20 cellular contexts compared by ENCODE assay signal in genomic region chr5:51995773-51996306, GRCh38.
A peak's percentile ranks its signal among the peaks of the same experiment; 100 is the strongest.
DNase-seq lines count a peak whose midpoint lies in the region; ATAC-seq and TF ChIP-seq lines count a peak whose summit lies in the region.
"Had no signal": no experiment of that assay in that cellular context is flagged by ENCODE, and none has a peak within 500 bp of the region (broad histone marks: within the 10 kb centered on the region; RNA-seq: fewer than 3 reads in every experiment).

No MANE protein-coding gene starts in this region.

- ATAC-seq in GM23338 (no peak), SK-N-SH treated with all-trans-retinoic acid at 6 μM for 48 hours (no peak; the same call in 2 of the 3 replicates)
- no peak for ATAC-seq in stimulated activated memory B cell treated with anti-CD40 and anti-IgM and Interleukin-4, amounts not matched to agents 10 μg/mL and 1 μg/mL and 100 μg/mL, for 72 hours
- no peak for ATAC-seq in activated T-cell treated with anti-CD3 and anti-CD28 coated beads, Interleukin-2, amount 50 U/mL, for 4 hours
- ATAC-seq: A549; CD8-positive, alpha-beta T cell had no signal

- peaks cover 3% of the 10 kb centered on the region for H3K4me1 Mint-ChIP-seq in GM23338
- H3K4me1 Mint-ChIP-seq in stimulated activated memory B cell treated with anti-CD40 and anti-IgM and Interleukin-4, amounts not matched to agents 10 μg/mL and 1 μg/mL and 100 μg/mL, for 72 hours: no peaks in the 10 kb centered on the region
- no peaks in the 10 kb centered on the region for H3K4me1 Mint-ChIP-seq in activated T-cell treated with anti-CD3 and anti-CD28 coated beads, Interleukin-2, amount 50 U/mL, for 4 hours (ENCODE audit: low read depth)
- H3K4me1 Mint-ChIP-seq: CD4-positive, CD25-positive, alpha-beta regulatory T cell had no signal

- H3K9me2 ChIP-seq in GM23338 (ENCODE audit: insufficient read depth): no peaks in the 10 kb centered on the region
- no peaks in the 10 kb centered on the region for H3K9me2 ChIP-seq in PC-9 (ENCODE audit: insufficient read depth)

- no peak overlapping the region for H3K4me3 ChIP-seq in ACC112 (ENCODE audit: low read depth, low read length)
- no peak overlapping the region for H3K4me3 ChIP-seq in GM23338
- H3K4me3 ChIP-seq in PC-9: no peak overlapping the region
- no peak overlapping the region for H3K4me3 ChIP-seq in neuronal stem cell (ENCODE audit: low read length in 2 of 2)
- H3K4me3 ChIP-seq: A549, BLaER1, GM23248, HAP-1 had no signal

- peaks cover 3% of the 10 kb centered on the region; the same call in 1 of the 3 replicates for H3K9me3 Mint-ChIP-seq in GM23338
- H3K9me3 Mint-ChIP-seq in stimulated activated memory B cell treated with anti-CD40 and anti-IgM and Interleukin-4, amounts not matched to agents 10 μg/mL and 1 μg/mL and 100 μg/mL, for 72 hours: peaks cover 3% of the 10 kb centered on the region
- no peaks in the 10 kb centered on the region for H3K9me3 Mint-ChIP-seq in activated T-cell treated with anti-CD3 and anti-CD28 coated beads, Interleukin-2, amount 50 U/mL, for 4 hours
- H3K9me3 Mint-ChIP-seq: HFFc6 had no signal

- no peak overlapping the region for H2BK15ac ChIP-seq in neuronal stem cell (ENCODE audit: low read length)

- intact Hi-C loops in PC-9 (cut with micrococcal nuclease; ENCODE audit: unreplicated experiment): no loop called here

- H3K4me2 ChIP-seq in GM23338: no peak overlapping the region
- H3K4me2 ChIP-seq in PC-9: no peak overlapping the region
- no peak overlapping the region for H3K4me2 ChIP-seq in neuronal stem cell (ENCODE audit: insufficient read depth, low read length, poor library complexity, severe bottlenecking)
- H3K4me2 ChIP-seq: A549, BLaER1 had no signal

- H2AFZ ChIP-seq in ACC112 (ENCODE audit: low read length, unreplicated experiment) (peak overlapping the region; percentile 14), GM23338 (peak overlapping the region; percentile 52; the same call in 1 of the 2 replicates), PC-9 (peak overlapping the region; percentile 54; the same call in 1 of the 2 replicates), neuronal stem cell (ENCODE audit: low read length) (no peak overlapping the region)
- H2AFZ ChIP-seq: GM23248 had no signal

- no peak for DNase-seq in GM23338 (ENCODE audit: low spot score)
- DNase-seq in PC-9: no peak
- DNase-seq in inferior parietal cortex (ENCODE audit: extremely low spot score): no peak
- no peak for DNase-seq in activated T-cell treated with anti-CD3 and anti-CD28 coated beads, Interleukin-2, amount 50 U/mL, for 4 hours
- DNase-seq in neuronal stem cell (ENCODE audit: low spot score): no peak
- DNase-seq: 8988T; Caco-2; CD4-positive, CD25-positive, alpha-beta regulatory T cell; CD8-positive, alpha-beta T cell; DMS153; DND-41; GM23248; HFFc6 had no signal

- no peaks in the 10 kb centered on the region for H3K27me3 Mint-ChIP-seq in GM23338 (ENCODE audit: insufficient read depth, low read depth, poor library complexity)
- no peaks in the 10 kb centered on the region for H3K27me3 Mint-ChIP-seq in stimulated activated memory B cell treated with anti-CD40 and anti-IgM and Interleukin-4, amounts not matched to agents 10 μg/mL and 1 μg/mL and 100 μg/mL, for 72 hours
- no peaks in the 10 kb centered on the region for H3K27me3 Mint-ChIP-seq in activated T-cell treated with anti-CD3 and anti-CD28 coated beads, Interleukin-2, amount 50 U/mL, for 4 hours (ENCODE audit: low read depth)
- H3K27me3 Mint-ChIP-seq: CD4-positive, CD25-positive, alpha-beta regulatory T cell had no signal

- no peaks in the 10 kb centered on the region for H3K27me3 ChIP-seq in ACC112 (ENCODE audit: insufficient read depth, low read length)
- no peaks in the 10 kb centered on the region for H3K27me3 ChIP-seq in GM23338 (ENCODE audit: insufficient read depth)
- H3K27me3 ChIP-seq in PC-9 (ENCODE audit: insufficient read depth, low read depth): no peaks in the 10 kb centered on the region
- H3K27me3 ChIP-seq in neuronal stem cell (ENCODE audit: control insufficient read depth in 3 of 3, insufficient read depth in 3 of 3, low read depth in 1 of 3, low read length in 3 of 3): peaks cover 0 to 79% (median 0%) of the 10 kb centered on the region in 3 experiments
- H3K27me3 ChIP-seq: BLaER1 had no signal

- H3K79me1 ChIP-seq in neuronal stem cell (ENCODE audit: low read depth, low read length): no peaks in the 10 kb centered on the region

- no peak overlapping the region for H4K8ac ChIP-seq in neuronal stem cell (ENCODE audit: low read depth, low read length)

- H3F3A ChIP-seq in GM23338 (replicated peaks; ENCODE audit: low read depth) (no peaks in the 10 kb centered on the region), PC-9 (ENCODE audit: insufficient read depth, low read depth) (no peaks in the 10 kb centered on the region)

- no peaks in the 10 kb centered on the region; the same call in 2 of the 3 replicates for H3K36me3 Mint-ChIP-seq in GM23338 (ENCODE audit: low read depth)
- no peaks in the 10 kb centered on the region for H3K36me3 Mint-ChIP-seq in stimulated activated memory B cell treated with anti-CD40 and anti-IgM and Interleukin-4, amounts not matched to agents 10 μg/mL and 1 μg/mL and 100 μg/mL, for 72 hours
- H3K36me3 Mint-ChIP-seq in activated T-cell treated with anti-CD3 and anti-CD28 coated beads, Interleukin-2, amount 50 U/mL, for 4 hours (ENCODE audit: insufficient read depth): no peaks in the 10 kb centered on the region
- H3K36me3 Mint-ChIP-seq: CD4-positive, CD25-positive, alpha-beta regulatory T cell; CD8-positive, alpha-beta T cell had no signal

- H3K27ac ChIP-seq in ACC112 (ENCODE audit: low read depth, low read length) (no peak overlapping the region), GM23338 (ENCODE audit: low read depth) (no peak overlapping the region), PC-9 (no peak overlapping the region), neuronal stem cell (replicated peaks; ENCODE audit: low read length) (no peak overlapping the region)
- H3K27ac ChIP-seq: A549, BLaER1, C4-2B, GM23248 had no signal

- no CpG with 5 or more reads among the region's 5 CpGs for WGBS in neuronal stem cell (ENCODE audit: extremely low coverage in 2 of 2, insufficient read length in 2 of 2, insufficient replicate concordance in 1 of 2), 2 donors

- H4K20me1 ChIP-seq in GM23338 (replicated peaks; ENCODE audit: insufficient read depth) (no peaks in the 10 kb centered on the region), PC-9 (ENCODE audit: insufficient read depth) (no peaks in the 10 kb centered on the region)
- H4K20me1 ChIP-seq: BLaER1 had no signal

- no peak overlapping the region for H3K23ac ChIP-seq in neuronal stem cell (ENCODE audit: low read depth, low read length, poor library complexity)

- TF ChIP-seq CTCF in GM23338 (conservative IDR thresholded peaks at IDR 0.05; ENCODE audit: low read depth in 2 of 2) (no peak), PC-9 (conservative IDR thresholded peaks at IDR 0.05) (no peak)

- no TSS peak for BruUV-seq in PC-9 (replicated peaks; lab: Mats Ljungman, UMichigan)

- H3K9ac ChIP-seq in neuronal stem cell (ENCODE audit: low read depth, low read length, poor library complexity): no peak overlapping the region
- H3K9ac ChIP-seq: BLaER1, GM23248 had no signal

- no peak overlapping the region for H2BK120ac ChIP-seq in neuronal stem cell (ENCODE audit: low read depth, low read length)

- H2AK5ac ChIP-seq in neuronal stem cell (ENCODE audit: low read depth, low read length): no peak overlapping the region

- no peak overlapping the region for H3K4ac ChIP-seq in neuronal stem cell (ENCODE audit: low read length)

- H3K9me3 ChIP-seq in PC-9 (ENCODE audit: insufficient read depth, low read depth) (no peaks in the 10 kb centered on the region), neuronal stem cell (replicated peaks in 1 of 2; ENCODE audit: control insufficient read depth in 2 of 2, insufficient read depth in 1 of 2, low read depth in 1 of 2, low read length in 2 of 2) (no peaks in the 10 kb centered on the region)
- H3K9me3 ChIP-seq: A549, BLaER1, Caco-2, HAP-1 had no signal

- H3K27ac Mint-ChIP-seq in GM23338: no peak overlapping the region
- no peak overlapping the region for H3K27ac Mint-ChIP-seq in stimulated activated memory B cell treated with anti-CD40 and anti-IgM and Interleukin-4, amounts not matched to agents 10 μg/mL and 1 μg/mL and 100 μg/mL, for 72 hours
- H3K27ac Mint-ChIP-seq: CD4-positive, CD25-positive, alpha-beta regulatory T cell; CD8-positive, alpha-beta T cell; HFFc6 had no signal

- no peak overlapping the region for H3K14ac ChIP-seq in neuronal stem cell (ENCODE audit: low read length)

- H2BK12ac ChIP-seq in neuronal stem cell (ENCODE audit: low read length): no peak overlapping the region

- H3K79me2 ChIP-seq in ACC112 (ENCODE audit: control insufficient read depth, insufficient read depth, low read length, unreplicated experiment): no peaks in the 10 kb centered on the region
- H3K79me2 ChIP-seq in GM23338 (replicated peaks; ENCODE audit: insufficient read depth): no peaks in the 10 kb centered on the region
- no peaks in the 10 kb centered on the region for H3K79me2 ChIP-seq in PC-9 (ENCODE audit: low read depth)

- no peak overlapping the region for H3K4me3 Mint-ChIP-seq in GM23338
- H3K4me3 Mint-ChIP-seq in stimulated activated memory B cell treated with anti-CD40 and anti-IgM and Interleukin-4, amounts not matched to agents 10 μg/mL and 1 μg/mL and 100 μg/mL, for 72 hours: no peak overlapping the region
- no peak overlapping the region for H3K4me3 Mint-ChIP-seq in activated T-cell treated with anti-CD3 and anti-CD28 coated beads, Interleukin-2, amount 50 U/mL, for 4 hours
- H3K4me3 Mint-ChIP-seq: CD4-positive, CD25-positive, alpha-beta regulatory T cell; CD8-positive, alpha-beta T cell; HFFc6 had no signal

- POLR2A ChIA-PET in PC-9 (lab: Charles Lee; ENCODE audit: unreplicated experiment): no interaction called here

- no peak overlapping the region for H3K18ac ChIP-seq in neuronal stem cell (ENCODE audit: low read length)

- no peak overlapping the region for H4K91ac ChIP-seq in neuronal stem cell (ENCODE audit: low read depth, low read length, poor library complexity)

- CTCF ChIA-PET in PC-9 (lab: Charles Lee): no interaction called here

- H3K4me1 ChIP-seq in ACC112 (ENCODE audit: control insufficient read depth, insufficient read depth, low read length, unreplicated experiment): no peaks in the 10 kb centered on the region
- H3K4me1 ChIP-seq in GM23338 (ENCODE audit: insufficient read depth): no peaks in the 10 kb centered on the region
- no peaks in the 10 kb centered on the region for H3K4me1 ChIP-seq in PC-9 (replicated peaks; ENCODE audit: insufficient read depth)
- no peaks in the 10 kb centered on the region for H3K4me1 ChIP-seq in neuronal stem cell (ENCODE audit: control insufficient read depth in 2 of 2, insufficient read depth in 1 of 2, low read depth in 1 of 2, low read length in 2 of 2)
- H3K4me1 ChIP-seq: A549, BLaER1, Caco-2 had no signal

- H2BK5ac ChIP-seq in neuronal stem cell (ENCODE audit: low read length): no peak overlapping the region

- no peaks in the 10 kb centered on the region for H3K36me3 ChIP-seq in ACC112 (ENCODE audit: insufficient read depth, low read length)
- no peaks in the 10 kb centered on the region for H3K36me3 ChIP-seq in GM23338 (ENCODE audit: insufficient read depth)
- H3K36me3 ChIP-seq in PC-9 (ENCODE audit: low read depth): no peaks in the 10 kb centered on the region
- H3K36me3 ChIP-seq in neuronal stem cell (replicated peaks in 1 of 2; ENCODE audit: control insufficient read depth in 2 of 2, insufficient read depth in 2 of 2, low read length in 2 of 2): no peaks in the 10 kb centered on the region
- H3K36me3 ChIP-seq: BLaER1, HAP-1 had no signal

TF ChIP-seq in SK-N-SH treated with all-trans-retinoic acid at 6 μM for 48 hours, 23 proteins besides CTCF, POLR2A, EP300 and RAD21 (continues in another document):
- no peak for TF ChIP-seq ZNF8 (CRISPR knock-in tag; IDR thresholded peaks at IDR 0.05)
